In genomic region chr10:106931159-106931852, GRCh38 we compare ENCODE assay signal across 11 cellular contexts.
DNase-seq lines count a peak whose midpoint lies in the region; ATAC-seq and TF ChIP-seq lines count a peak whose summit lies in the region.
"Had no signal": no experiment of that assay in that cellular context is flagged by ENCODE, and none has a peak within 500 bp of the region (broad histone marks: within the 10 kb centered on the region; RNA-seq: fewer than 3 reads in every experiment).

No MANE protein-coding gene starts in this region.

- peak overlapping the region; percentile 54 for H3K27ac ChIP-seq in neural cell (ENCODE audit: low read length)
- H3K27ac ChIP-seq: foreskin keratinocyte had no signal

- no peaks in the 10 kb centered on the region for H3F3A ChIP-seq in neural cell (ENCODE audit: insufficient read depth, low read length, poor library complexity, severe bottlenecking)

- no peak for TF ChIP-seq EP300 in neural cell (conservative IDR thresholded peaks at IDR 0.05; ENCODE audit: poor library complexity, severe bottlenecking)

- H2AFZ ChIP-seq in neural cell (ENCODE audit: low read depth, low read length): no peak overlapping the region

- H3K9ac ChIP-seq in neural cell (ENCODE audit: low read length): no peak overlapping the region

- H4K20me1 ChIP-seq in neural cell (ENCODE audit: insufficient read depth): no peaks in the 10 kb centered on the region

- no peaks in the 10 kb centered on the region for H3K9me2 ChIP-seq in neural cell (ENCODE audit: insufficient read depth, low read length)

- H3K27me3 Mint-ChIP-seq in nephron progenitor cell (ENCODE audit: low read depth, poor library complexity): no peaks in the 10 kb centered on the region
- no peaks in the 10 kb centered on the region for H3K27me3 Mint-ChIP-seq in naive thymus-derived CD8-positive, alpha-beta T cell

- peak overlapping the region; percentile 33 for H3K4me3 ChIP-seq in neural cell (ENCODE audit: low read length)

- peaks cover 4% of the 10 kb centered on the region for H3K4me1 Mint-ChIP-seq in nephron progenitor cell
- peaks cover 0 to 10% (median 0%) of the 10 kb centered on the region in 4 donors for H3K4me1 Mint-ChIP-seq in naive thymus-derived CD8-positive, alpha-beta T cell

- no peak overlapping the region for H3K27ac Mint-ChIP-seq in nephron progenitor cell
- H3K27ac Mint-ChIP-seq in naive thymus-derived CD8-positive, alpha-beta T cell: no peak overlapping the region

- H3K36me3 Mint-ChIP-seq in nephron progenitor cell (ENCODE audit: low read depth): no peaks in the 10 kb centered on the region
- H3K36me3 Mint-ChIP-seq in naive thymus-derived CD8-positive, alpha-beta T cell: no peaks in the 10 kb centered on the region

- DNase-seq in nephron progenitor cell: no peak
- no peak for DNase-seq in activated CD4-positive, alpha-beta T cell treated with anti-CD3 and anti-CD28 coated beads, Interleukin-2, amount 50 U/mL, for 4 hours
- no peak for DNase-seq in activated CD4-positive, alpha-beta T cell treated with anti-CD3 and anti-CD28 coated beads for 4 hours
- DNase-seq in naive thymus-derived CD8-positive, alpha-beta T cell: no peak
- DNase-seq: foreskin keratinocyte; midbrain; stimulated activated CD4-positive, alpha-beta T cell treated with anti-CD3 and anti-CD28 coated beads, Interleukin-1b, Interleukin-23, amount 100 ng/mL, for 48 hours had no signal

- H3K27me3 ChIP-seq in neural cell (ENCODE audit: insufficient read depth, low read depth, low read length): no peaks in the 10 kb centered on the region
- H3K27me3 ChIP-seq: foreskin keratinocyte had no signal

- POLR2A ChIA-PET in naive thymus-derived CD8-positive, alpha-beta T cell (lab: Charles Lee): no interaction called here

- no peaks in the 10 kb centered on the region for H3K79me2 ChIP-seq in neural cell (replicated peaks; ENCODE audit: insufficient read depth, low read length)

- H3K36me3 ChIP-seq in neural cell (ENCODE audit: insufficient read depth, low read length): no peaks in the 10 kb centered on the region

- no peak for TF ChIP-seq RAD21 in neural cell (conservative IDR thresholded peaks at IDR 0.05)

- TF ChIP-seq CTCF in neural cell (IDR thresholded peaks at IDR 0.05; ENCODE audit: poor library complexity, severe bottlenecking) (no peak), nephron progenitor cell (IDR thresholded peaks at IDR 0.05) (no peak)

- H3K4me3 Mint-ChIP-seq in nephron progenitor cell: no peak overlapping the region
- no peak overlapping the region for H3K4me3 Mint-ChIP-seq in naive thymus-derived CD8-positive, alpha-beta T cell

- peak overlapping the region; percentile 3 for H3K4me2 ChIP-seq in neural cell (ENCODE audit: low read length)

- no peaks in the 10 kb centered on the region for H3K9me3 ChIP-seq in neural cell (ENCODE audit: low read length)

- peak; percentile 76 for ATAC-seq in GM18909 (IDR thresholded peaks at IDR 0.05; ENCODE audit: poor library complexity, unreplicated experiment)
- ATAC-seq in GM21737 (IDR thresholded peaks at IDR 0.05; ENCODE audit: unreplicated experiment): peak; percentile 76
- peak; percentile 71 for ATAC-seq in HG03439 (IDR thresholded peaks at IDR 0.05; ENCODE audit: unreplicated experiment)
- ATAC-seq in naive thymus-derived CD8-positive, alpha-beta T cell: no peak
- ATAC-seq: foreskin keratinocyte had no signal

- no peaks in the 10 kb centered on the region for H3K9me3 Mint-ChIP-seq in nephron progenitor cell
- H3K9me3 Mint-ChIP-seq in naive thymus-derived CD8-positive, alpha-beta T cell: peaks cover 0 to 6% (median 3%) of the 10 kb centered on the region in 9 donors

TF ChIP-seq in neural cell, 6 proteins besides CTCF, POLR2A, EP300 and RAD21:
- TF ChIP-seq SMC3 (conservative IDR thresholded peaks at IDR 0.05; ENCODE audit: poor library complexity) (no peak), TAF1 (IDR thresholded peaks at IDR 0.05; ENCODE audit: low read depth) (no peak), POLR2AphosphoS5 (IDR thresholded peaks at IDR 0.05) (no peak), REST (IDR thresholded peaks at IDR 0.05; ENCODE audit: borderline replicate concordance) (no peak), EZH2 (IDR thresholded peaks at IDR 0.05; ENCODE audit: borderline replicate concordance, insufficient read depth, low read length, poor library complexity, severe bottlenecking) (no peak), MXI1 (conservative IDR thresholded peaks at IDR 0.05; ENCODE audit: poor library complexity, severe bottlenecking) (no peak)
TF ChIP-seq in neural cell: peak in this region for 0.

Comparison
In these comparisons a context has a peak if more than half of its experiments do, and no peak if none do; other contexts are left out.
1. ATAC-seq: peak in GM18909 (single experiment), GM21737 (single experiment) and HG03439 (single experiment); none in naive thymus-derived CD8-positive, alpha-beta T cell (0 of 2).